Comparison of ENCODE assay signal across 27 cellular contexts in the genomic region with DNA sequence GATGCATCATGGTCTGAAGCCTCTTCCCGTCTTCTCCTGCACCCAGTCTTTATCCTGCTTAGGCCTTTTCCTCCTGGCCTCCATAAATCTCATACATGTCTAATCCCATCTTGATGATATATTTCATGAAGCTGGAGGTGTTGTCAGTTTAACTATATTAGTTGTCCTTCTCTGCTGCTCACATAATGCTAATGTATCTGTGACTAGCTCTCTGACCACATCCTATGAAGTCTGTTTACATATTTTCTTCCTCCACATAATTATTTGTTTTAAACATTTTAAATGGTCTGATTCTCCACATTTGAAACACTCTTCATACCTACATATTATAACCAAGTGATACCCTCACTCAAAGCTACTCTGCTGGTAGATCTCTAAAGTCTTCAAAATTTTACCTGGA.
"Had no signal": no experiment of that assay in that cellular context is flagged by ENCODE, and none has a peak within 500 bp of the region (broad histone marks: within the 10 kb centered on the region; RNA-seq: fewer than 3 reads in every experiment).

No MANE protein-coding gene starts in this region.

- H3K4me2 ChIP-seq: PC-9 had no signal

- H3K4me3 ChIP-seq: cardiac muscle cell, K562, PC-9 had no signal

- H3K27me3 ChIP-seq: brain microvascular endothelial cell, cardiac muscle cell had no signal

- H2AFZ ChIP-seq: PC-9 had no signal

- H3K36me3 ChIP-seq: brain microvascular endothelial cell, cardiac muscle cell had no signal

- DNase-seq: activated CD4-positive, alpha-beta memory T cell treated with anti-CD3 and anti-CD28 coated beads, Interleukin-2, amount 10 ng/mL, durations not matched to agents 7 days and 5 days; activated CD4-positive, alpha-beta T cell treated with anti-CD3 and anti-CD28 coated beads for 36 hours; activated CD4-positive, alpha-beta T cell treated with anti-CD3 and anti-CD28 coated beads, Interleukin-2, amount 50 U/mL, for 1 hour; activated CD4-positive, CD25-positive, alpha-beta regulatory T cell; activated gamma-delta T cell; activated naive CD4-positive, alpha-beta T cell treated with anti-CD3 and anti-CD28 coated beads for 36 hours; activated T-cell treated with anti-CD3 and anti-CD28 coated beads for 4 hours; activated T-cell treated with anti-CD3 and anti-CD28 coated beads, Interleukin-2, amount 50 U/mL, for 48 hours; amygdala; brain microvascular endothelial cell; Kasumi-1; NCI-H1048; NCI-H146; NCI-H187 treated with DMSO at 0.1 percent for 48 hours; NCI-H2081 treated with DMSO at 0.1 percent for 48 hours; NCI-H345; NCI-H510A; NCI-H526 treated with DMSO at 0.1 percent for 48 hours; PC-9; SHP77 treated with DMSO at 0.1 percent for 48 hours; T-cell; T-helper 2 cell; T1000 had no signal

- H3K27ac ChIP-seq: brain microvascular endothelial cell, cardiac muscle cell, PC-9, VCaP had no signal

- ATAC-seq: activated CD4-positive, alpha-beta T cell treated with anti-CD3 and anti-CD28 coated beads for 36 hours; activated T-helper 17 cell treated with anti-CD3 and anti-CD28 coated beads, Interleukin-2, amount 50 U/mL, for 72 hours; K562; T-cell had no signal
